ENCODE assay signal across 13 cellular contexts in the genomic region with DNA sequence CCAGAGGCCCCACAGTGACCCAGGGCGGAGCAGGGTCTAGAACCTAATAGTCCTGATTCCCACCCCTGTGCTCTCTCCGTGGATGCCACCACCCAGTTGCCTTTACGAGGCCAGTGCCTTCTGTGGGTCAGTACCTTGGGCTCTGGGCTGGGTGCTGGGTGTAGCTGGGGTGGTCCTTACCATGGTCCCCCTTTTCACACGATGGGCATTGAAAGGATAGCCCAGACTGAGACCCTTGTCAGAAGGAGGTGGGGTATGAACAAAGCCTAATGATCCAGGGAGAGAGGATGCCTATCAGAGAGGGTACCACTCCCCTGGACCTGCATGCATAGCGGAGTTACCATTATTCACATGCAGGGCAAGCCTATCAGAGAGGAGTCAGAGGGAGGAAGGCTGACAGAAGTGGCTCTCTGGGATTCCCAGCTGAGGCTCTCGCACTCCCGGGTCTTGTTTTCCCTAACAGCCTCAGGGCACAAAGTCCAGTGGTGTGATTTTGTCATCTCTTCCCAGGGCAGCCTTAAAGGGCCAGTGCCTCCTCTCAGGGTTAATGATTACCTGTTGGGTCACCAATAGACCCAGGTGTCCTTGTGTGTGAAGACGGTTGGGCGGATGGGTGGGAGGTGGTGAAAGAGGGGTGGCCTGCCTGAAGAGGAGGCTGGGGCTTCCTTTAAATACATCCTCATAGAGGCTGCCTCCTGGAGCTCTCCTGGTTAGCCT. TPM values are rescaled to one million over a fixed set of nuclear protein-coding genes. Genes with fewer than 3 reads are reported as not detected.
DNase-seq lines count a peak whose midpoint lies in the region; TF ChIP-seq lines count a peak whose summit lies in the region.
"Had no signal": no experiment of that assay in that cellular context is flagged by ENCODE, and none has a peak within 500 bp of the region (broad histone marks: within the 10 kb centered on the region; RNA-seq: fewer than 3 reads in every experiment).

No MANE protein-coding gene starts in this region.

- H3K4me1 ChIP-seq in trophoblast cell (ENCODE audit: control insufficient read depth in 1 of 2, insufficient read depth in 2 of 2, low read length in 2 of 2) = peaks cover 28 to 32% of the 10 kb centered on the region in 2 experiments

- H2AFZ ChIP-seq in trophoblast cell (ENCODE audit: insufficient read depth, low read length, poor library complexity) = no peak overlapping the region

- no peaks in the 10 kb centered on the region for H3K27me3 ChIP-seq in trophoblast cell (ENCODE audit: insufficient read depth, low read length)
- H3K27me3 ChIP-seq: ovary had no signal

- H3K4me2 ChIP-seq in trophoblast cell (ENCODE audit: low read length) = no peak overlapping the region

- H3K4me3 ChIP-seq in epithelial cell of proximal tubule (ENCODE audit: low read depth, low read length) (no peak overlapping the region), trophoblast cell (ENCODE audit: low read depth, low read length) (no peak overlapping the region)
- H3K4me3 ChIP-seq: ovary had no signal

- H3K27ac ChIP-seq in trophoblast cell (ENCODE audit: low read depth, low read length) = no peak overlapping the region
- H3K27ac ChIP-seq: ovary had no signal

- peak overlapping the region; percentile 29 for H2BK120ac ChIP-seq in trophoblast cell (ENCODE audit: insufficient read depth, low read length, poor library complexity)

- peak overlapping the region; percentile 72 for H2AK5ac ChIP-seq in trophoblast cell (ENCODE audit: low read length)

- peak overlapping the region; percentile 65 for H2BK12ac ChIP-seq in trophoblast cell (ENCODE audit: low read length)

- no peaks in the 10 kb centered on the region for H3K36me3 ChIP-seq in trophoblast cell (ENCODE audit: control insufficient read depth in 1 of 2, insufficient read depth in 2 of 2, low read length in 2 of 2)
- H3K36me3 ChIP-seq: ovary had no signal

- no CpG with 5 or more reads among the region's 9 CpGs for WGBS in trophoblast cell (ENCODE audit: extremely low coverage, insufficient coverage, insufficient read length)

- H4K91ac ChIP-seq in trophoblast cell (ENCODE audit: low read depth, low read length) = peak overlapping the region; percentile 30

- no peak overlapping the region for H3K4ac ChIP-seq in trophoblast cell (ENCODE audit: low read depth, low read length)

- peak overlapping the region; percentile 44 for H3K18ac ChIP-seq in trophoblast cell (ENCODE audit: low read length)

- no peaks in the 10 kb centered on the region for H3K9me3 ChIP-seq in trophoblast cell (ENCODE audit: insufficient read depth, low read depth, low read length)
- H3K9me3 ChIP-seq: ovary had no signal

- H3K79me2 ChIP-seq in trophoblast cell (ENCODE audit: control insufficient read depth, insufficient read depth, low read length, poor library complexity) = no peaks in the 10 kb centered on the region

- DNase-seq in Caki2 (ENCODE audit: low read depth) (peak; percentile 84), NCI-H526 treated with DMSO at 0.1 percent for 48 hours (lab: John Stamatoyannopoulos, UW) (peak; percentile 50), epithelial cell of proximal tubule (ENCODE audit: low read depth) (peak; percentile 62), trophoblast cell (peak; percentile 78 to 83), HPDE6-E6E7 (ENCODE audit: extremely low spot score) (no peak), NCI-H2171 (lab: John Stamatoyannopoulos, UW) (no peak), NCI-H524 (lab: John Stamatoyannopoulos, UW) (no peak)
- DNase-seq in activated CD4-positive, alpha-beta T cell treated with anti-CD3 and anti-CD28 coated beads, Interleukin-2, amount 50 U/mL, for 4 hours = no peak
- DNase-seq: activated CD8-positive, alpha-beta T cell treated with anti-CD3 and anti-CD28 coated beads for 36 hours; activated naive CD4-positive, alpha-beta T cell treated with anti-CD3 and anti-CD28 coated beads for 36 hours; erythroblast; NCI-H2107; ovary had no signal

- H4K8ac ChIP-seq in trophoblast cell (ENCODE audit: low read depth, low read length) = no peak overlapping the region

- TF ChIP-seq CTCF in epithelial cell of proximal tubule (conservative IDR thresholded peaks at IDR 0.05; ENCODE audit: low read depth, low read length) = no peak

- H3K14ac ChIP-seq in trophoblast cell (ENCODE audit: low read length) = peak overlapping the region; percentile 35

- no peak overlapping the region for H3K9ac ChIP-seq in trophoblast cell (ENCODE audit: low read length)

- H2BK5ac ChIP-seq in trophoblast cell (ENCODE audit: low read depth, low read length, poor library complexity) = peak overlapping the region; percentile 18

- H3K79me1 ChIP-seq in trophoblast cell (ENCODE audit: low read length) = peaks cover 9% of the 10 kb centered on the region

- no peak overlapping the region for H4K12ac ChIP-seq in trophoblast cell (ENCODE audit: low read depth, low read length)

- no peak overlapping the region for H3K23ac ChIP-seq in trophoblast cell (ENCODE audit: low read length)

- in situ Hi-C loops in Caki2 (cut with HindIII; ENCODE audit: low pct_unique_long_range_greater_than_20kb, low sequenced_read_pairs) = no loop called here

RNA-seq across cellular contexts. Expression of gene VEGFA, which starts 36.2 kb away (rescaled TPM):
- total RNA-seq in Caki2 (2014; rRNA removed; shearing (Covaris generic); ENCODE audit: low replicate concordance) = 40.0 and 81.4 TPM in 2 replicates
- 103 and 120 TPM in 2 replicates for total RNA-seq in epithelial cell of proximal tubule
- 111 and 117 TPM in 2 replicates for polyA plus RNA-seq in trophoblast cell (2013)

Comparison
In these comparisons a context has a peak if more than half of its experiments do, and no peak if none do; other contexts are left out.
1. DNase-seq: peak in Caki2 (single experiment), NCI-H526 treated with DMSO at 0.1 percent for 48 hours (single experiment), epithelial cell of proximal tubule (single experiment) and trophoblast cell (2 of 2); none in HPDE6-E6E7 (single experiment), NCI-H2171 (single experiment), activated CD4-positive, alpha-beta T cell treated with anti-CD3 and anti-CD28 coated beads, Interleukin-2, amount 50 U/mL, for 4 hours (0 of 2) and NCI-H524 (0 of 2).